In the genomic region with DNA sequence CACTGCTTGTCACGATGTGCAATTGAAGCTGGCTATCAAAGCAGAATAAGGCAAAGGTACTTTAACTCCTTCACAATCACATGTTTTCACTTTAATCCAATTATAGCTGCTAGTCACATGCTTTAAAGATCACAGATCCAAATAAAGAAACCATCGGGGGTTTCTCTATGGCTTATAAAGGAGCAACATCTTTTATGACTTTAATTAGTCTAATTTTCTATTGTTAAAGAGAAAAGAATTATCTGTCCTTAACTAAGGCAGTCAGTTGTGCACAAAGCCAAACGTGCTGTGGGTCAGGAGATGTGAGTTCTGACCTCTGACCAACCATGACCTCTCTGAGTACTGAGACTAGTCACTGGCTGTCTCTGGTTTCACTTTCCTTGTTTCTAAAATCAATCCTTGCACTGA, we compare ENCODE assay signal across 11 cellular contexts.
DNase-seq lines count a peak whose midpoint lies in the region; ATAC-seq and TF ChIP-seq lines count a peak whose summit lies in the region.
"Had no signal": no experiment of that assay in that cellular context is flagged by ENCODE, and none has a peak within 500 bp of the region (broad histone marks: within the 10 kb centered on the region; RNA-seq: fewer than 3 reads in every experiment).

No MANE protein-coding gene starts in this region.

- peak overlapping the region in 1 of 2 donors; percentile 23 for H3K27ac ChIP-seq in tibial artery

- H3K4me3 ChIP-seq in fibroblast of villous mesenchyme (ENCODE audit: low read depth, low read length), result no peak overlapping the region
- no peak overlapping the region for H3K4me3 ChIP-seq in tibial artery

- DNase-seq in GM20000 (ENCODE audit: low spot score) (peak; percentile 33), fibroblast of villous mesenchyme (ENCODE audit: low read depth) (peak; percentile 14), D341Med (ENCODE audit: low spot score) (no peak), NCI-H2171 (lab: John Stamatoyannopoulos, UW) (no peak), GM19240 (ENCODE audit: insufficient read length, low spot score) (no peak), tibial artery (no peak)
- DNase-seq: EL, mammary epithelial cell, NCI-H345 had no signal

- H3K27me3 ChIP-seq in tibial artery, result no peaks in the 10 kb centered on the region

- intact Hi-C loops in tibial artery (cut with DNase I; ENCODE audit: low total_unique reads), result no loop called here

- no peaks in the 10 kb centered on the region for H3K9me3 ChIP-seq in tibial artery

- TF ChIP-seq CTCF in GM20000 (IDR thresholded peaks at IDR 0.05; ENCODE audit: extremely low read depth, missing control alignments) (no peak), fibroblast of villous mesenchyme (IDR thresholded peaks at IDR 0.05; ENCODE audit: insufficient read depth, low read depth, low read length) (no peak), tibial artery (IDR thresholded peaks at IDR 0.05) (no peak)

- no peaks in the 10 kb centered on the region for H3K36me3 ChIP-seq in tibial artery

- H3K4me1 ChIP-seq in tibial artery, result peaks cover 0 to 14% (median 0%) of the 10 kb centered on the region in 4 donors

- peak; percentile 98 for ATAC-seq in GM18517 (IDR thresholded peaks at IDR 0.05; ENCODE audit: unreplicated experiment)
- ATAC-seq in HG03064 (IDR thresholded peaks at IDR 0.05; ENCODE audit: low read depth, unreplicated experiment), result peak; percentile 99

Comparison
In these comparisons a context has a peak if more than half of its experiments do, and no peak if none do; other contexts are left out.
1. DNase-seq: peak in GM20000 (single experiment) and fibroblast of villous mesenchyme (single experiment); none in D341Med (single experiment), NCI-H2171 (single experiment), GM19240 (single experiment) and tibial artery (0 of 2).